ENCODE assay signal across 22 cellular contexts in genomic region chr16:21619765-21620462, GRCh38. TPM values are rescaled to one million over a fixed set of nuclear protein-coding genes. Genes with fewer than 3 reads are reported as not detected.
DNase-seq lines count a peak whose midpoint lies in the region; ATAC-seq and TF ChIP-seq lines count a peak whose summit lies in the region.
"Had no signal": no experiment of that assay in that cellular context is flagged by ENCODE, and none has a peak within 500 bp of the region (broad histone marks: within the 10 kb centered on the region; RNA-seq: fewer than 3 reads in every experiment).

No MANE protein-coding gene starts in this region.

- POLR2A ChIA-PET in IMR-90 (lab: Charles Lee; ENCODE audit: unreplicated experiment) (interaction anchor here (0.6 kb wide), 1 partner anchor 18 kb away, joined by 3 read pairs; no protein-coding TSS in a partner anchor), WTC11 (lab: Charles Lee) (no interaction called here)

- DNase-seq in IMR-90: no peak
- no peak for DNase-seq in WTC11 (ENCODE audit: low spot score)
- no peak for DNase-seq in mesenchymal stem cell
- no peak for DNase-seq in GOT3 (lab: John Stamatoyannopoulos, UW)
- DNase-seq in HCEC 1CT: no peak
- no peak for DNase-seq in esophagus squamous epithelium (lab: John Stamatoyannopoulos, UW)
- DNase-seq: activated CD8-positive, alpha-beta T cell treated with anti-CD3 and anti-CD28 coated beads for 36 hours; activated T-cell treated with anti-CD3 and anti-CD28 coated beads, Interleukin-2, amount 50 U/mL, for 48 hours; body of pancreas; CD8-positive, alpha-beta T cell; dermis blood vessel endothelial cell; gastrocnemius medialis; NCI-H1694 treated with DMSO at 0.1 percent for 48 hours; nucleus accumbens had no signal

- H2BK5ac ChIP-seq in IMR-90 (ENCODE audit: low read depth, low read length, poor library complexity, severe bottlenecking) (no peak overlapping the region), mesenchymal stem cell (ENCODE audit: low read depth, low read length, poor library complexity, severe bottlenecking) (no peak overlapping the region)

- H2BK20ac ChIP-seq in IMR-90 (ENCODE audit: low read depth, low read length): no peak overlapping the region

- peak overlapping the region in 9 of 11 experiments; percentile 1 to 99 (median 35); a peak in 16 of 22 replicates for H3K27ac ChIP-seq in BLaER1 treated with 17β-estradiol and CSF1 and Interleukin-3, amounts not matched to agents 10 nM and 100 nM
- H3K27ac ChIP-seq in IMR-90 (ENCODE audit: insufficient read depth, low read length): no peak overlapping the region
- no peak overlapping the region for H3K27ac ChIP-seq in mesenchymal stem cell (ENCODE audit: low read length, poor library complexity, severe bottlenecking)
- no peak overlapping the region for H3K27ac ChIP-seq in esophagus squamous epithelium
- H3K27ac ChIP-seq: body of pancreas, epithelial cell of prostate, gastrocnemius medialis, right atrium auricular region had no signal

- H3K4me1 Mint-ChIP-seq in WTC11: no peaks in the 10 kb centered on the region

- H3K4me3 ChIP-seq in BLaER1 treated with 17β-estradiol and CSF1 and Interleukin-3, amounts not matched to agents 10 nM and 100 nM: 0 out of 20 replicates have a peak overlapping the region, but pooled peaks of 1 of the 10 experiments have one; percentile 15
- H3K4me3 ChIP-seq in IMR-90 (ENCODE audit: insufficient read depth, low read depth, low read length) (no peak overlapping the region), mesenchymal stem cell (ENCODE audit: insufficient read depth in 1 of 2, low read depth in 1 of 2, low read length in 2 of 2) (no peak overlapping the region), esophagus squamous epithelium (no peak overlapping the region)
- H3K4me3 ChIP-seq: body of pancreas, gastrocnemius medialis, right atrium auricular region had no signal

- H3K27me3 Mint-ChIP-seq in WTC11 (ENCODE audit: low read depth): no peaks in the 10 kb centered on the region
- H3K27me3 Mint-ChIP-seq: activated CD8-positive, alpha-beta T cell treated with anti-CD3 and anti-CD28 coated beads for 36 hours had no signal

- H2AK5ac ChIP-seq in IMR-90 (ENCODE audit: low read depth, low read length) (no peak overlapping the region), mesenchymal stem cell (ENCODE audit: low read length, severe bottlenecking) (no peak overlapping the region)

- TF ChIP-seq CTCF in IMR-90 (conservative IDR thresholded peaks at IDR 0.05; ENCODE audit: low read depth, low read length) (no peak), WTC11 (IDR thresholded peaks at IDR 0.05) (no peak), esophagus squamous epithelium (IDR thresholded peaks at IDR 0.05) (no peak)

- BruUV-seq in IMR-90 (replicated peaks; lab: Mats Ljungman, UMichigan): no TSS peak

- no peak overlapping the region for H3K18ac ChIP-seq in IMR-90 (ENCODE audit: low read depth, low read length)
- no peak overlapping the region for H3K18ac ChIP-seq in mesenchymal stem cell (ENCODE audit: low read depth in 1 of 2, low read length in 2 of 2)

- no peak overlapping the region for H2AK9ac ChIP-seq in IMR-90 (replicated peaks; ENCODE audit: low read depth, low read length, poor library complexity)

- H2BK15ac ChIP-seq in IMR-90 (ENCODE audit: low read depth, low read length) (no peak overlapping the region), mesenchymal stem cell (ENCODE audit: low read depth, poor library complexity, severe bottlenecking) (no peak overlapping the region)

- dilution Hi-C loops in IMR-90 (cut with HindIII; ENCODE audit: low sequenced_read_pairs, unreplicated experiment): no loop called here

- in situ Hi-C loops in IMR-90 (cut with MboI; ENCODE audit: low sequenced_read_pairs): no loop called here

- intact Hi-C loops in IMR-90 (cut with micrococcal nuclease): loop anchor here (2.0 kb wide), 1 partner anchor 15 kb away; no protein-coding TSS in a partner anchor
- intact Hi-C loops in esophagus squamous epithelium (cut with DNase I): no loop called here

- H3K9ac ChIP-seq in BLaER1 treated with 17β-estradiol and CSF1 and Interleukin-3, amounts not matched to agents 10 nM and 100 nM: peak overlapping the region in 4 of 11 experiments; percentile 6 to 40 (median 16); a peak in 5 of 22 replicates
- H3K9ac ChIP-seq in IMR-90 (ENCODE audit: low read depth, low read length): no peak overlapping the region
- peak overlapping the region; percentile 16 for H3K9ac ChIP-seq in mesenchymal stem cell (ENCODE audit: low read length)

- H2AFZ ChIP-seq in IMR-90 (replicated peaks; ENCODE audit: low read length, poor library complexity): no peak overlapping the region
- no peak overlapping the region for H2AFZ ChIP-seq in mesenchymal stem cell (ENCODE audit: low read depth, low read length)

- peaks cover 91 to 100% (median 100%) of the 10 kb centered on the region in 11 experiments for H3K36me3 ChIP-seq in BLaER1 treated with 17β-estradiol and CSF1 and Interleukin-3, amounts not matched to agents 10 nM and 100 nM
- H3K36me3 ChIP-seq in IMR-90 (ENCODE audit: control insufficient read depth, insufficient read depth, low read length) (peaks cover 5% of the 10 kb centered on the region), mesenchymal stem cell (ENCODE audit: control insufficient read depth in 1 of 2, insufficient read depth in 2 of 2, low read depth in 1 of 2, low read length in 2 of 2) (peaks cover 0 to 63% of the 10 kb centered on the region in 2 experiments), esophagus squamous epithelium (peaks cover under 1 to 85% (median 1%) of the 10 kb centered on the region in 3 donors)

- TF ChIP-seq POLR2A in IMR-90 (IDR thresholded peaks at IDR 0.05; ENCODE audit: low read depth, low read length) (no peak), esophagus squamous epithelium (IDR thresholded peaks at IDR 0.05) (no peak)

- no peak overlapping the region for H3K23ac ChIP-seq in IMR-90 (ENCODE audit: low read depth, low read length)
- no peak overlapping the region for H3K23ac ChIP-seq in mesenchymal stem cell (ENCODE audit: low read length in 2 of 2)

- peak overlapping the region; percentile 62; the same call in 1 of the 2 replicates for H3K27ac Mint-ChIP-seq in WTC11
- H3K27ac Mint-ChIP-seq: activated CD8-positive, alpha-beta T cell treated with anti-CD3 and anti-CD28 coated beads for 36 hours; activated naive CD4-positive, alpha-beta T cell treated with anti-CD3 and anti-CD28 coated beads, Interleukin-2, amount 50 U/mL, for 72 hours; CD8-positive, alpha-beta T cell had no signal

- peaks cover 16 to 100% (median 97%) of the 10 kb centered on the region in 10 experiments for H3K4me1 ChIP-seq in BLaER1 treated with 17β-estradiol and CSF1 and Interleukin-3, amounts not matched to agents 10 nM and 100 nM
- no peaks in the 10 kb centered on the region for H3K4me1 ChIP-seq in IMR-90 (ENCODE audit: control insufficient read depth, insufficient read depth, low read length)
- peaks cover 4% of the 10 kb centered on the region for H3K4me1 ChIP-seq in mesenchymal stem cell (ENCODE audit: control insufficient read depth, insufficient read depth, low read depth, low read length)
- no peaks in the 10 kb centered on the region for H3K4me1 ChIP-seq in esophagus squamous epithelium
- H3K4me1 ChIP-seq: body of pancreas, right atrium auricular region had no signal

- peaks cover 33 to 51% of the 10 kb centered on the region in 2 experiments for H3K79me1 ChIP-seq in IMR-90 (ENCODE audit: low read depth in 1 of 2, low read length in 2 of 2)
- H3K79me1 ChIP-seq in mesenchymal stem cell (replicated peaks; ENCODE audit: low read length, poor library complexity, severe bottlenecking): peaks cover 23% of the 10 kb centered on the region

- H4K20me1 ChIP-seq in BLaER1 treated with 17β-estradiol and CSF1 and Interleukin-3, amounts not matched to agents 10 nM and 100 nM: peaks cover 16 to 100% (median 80%) of the 10 kb centered on the region in 11 experiments; a peak in 21 of 22 replicates
- 0 out of 2 replicates have a peak, but pooled peaks cover 3% of the 10 kb centered on the region for H4K20me1 ChIP-seq in IMR-90 (ENCODE audit: insufficient read depth, low read length)

- no peaks in the 10 kb centered on the region for H3K27me3 ChIP-seq in BLaER1 treated with 17β-estradiol and CSF1 and Interleukin-3, amounts not matched to agents 10 nM and 100 nM
- H3K27me3 ChIP-seq in IMR-90 (ENCODE audit: control insufficient read depth, insufficient read depth, low read length) (no peaks in the 10 kb centered on the region), mesenchymal stem cell (ENCODE audit: control insufficient read depth in 1 of 2, insufficient read depth in 1 of 2, low read length in 2 of 2) (no peaks in the 10 kb centered on the region), esophagus squamous epithelium (no peaks in the 10 kb centered on the region)
- H3K27me3 ChIP-seq: body of pancreas, gastrocnemius medialis, right atrium auricular region had no signal

- no peak for TF ChIP-seq RAD21 in IMR-90 (IDR thresholded peaks at IDR 0.05; ENCODE audit: low read length)

- H3K14ac ChIP-seq in IMR-90 (replicated peaks; ENCODE audit: low read depth, low read length) (no peak overlapping the region), mesenchymal stem cell (ENCODE audit: low read length in 2 of 2) (no peak overlapping the region)

- ATAC-seq in IMR-90 (ENCODE audit: low read depth) (no peak), WTC11 (no peak), esophagus mucosa (no peak)
- ATAC-seq: activated CD8-positive, alpha-beta T cell treated with anti-CD3 and anti-CD28 coated beads for 36 hours; activated naive CD4-positive, alpha-beta T cell treated with anti-CD3 and anti-CD28 coated beads, Interleukin-2, amount 50 U/mL, for 72 hours; body of pancreas; CD8-positive, alpha-beta T cell; gastrocnemius medialis; HCT116; Right ventricle myocardium inferior had no signal

- no peaks in the 10 kb centered on the region for H3K9me3 ChIP-seq in BLaER1 treated with 17β-estradiol and CSF1 and Interleukin-3, amounts not matched to agents 10 nM and 100 nM (replicated peaks in 1 of 11)
- H3K9me3 ChIP-seq in IMR-90 (ENCODE audit: control insufficient read depth, insufficient read depth, low read length) (no peaks in the 10 kb centered on the region), mesenchymal stem cell (ENCODE audit: control insufficient read depth, low read length) (no peaks in the 10 kb centered on the region), esophagus squamous epithelium (no peaks in the 10 kb centered on the region)
- H3K9me3 ChIP-seq: body of pancreas, gastrocnemius medialis, right atrium auricular region had no signal

- H3K9me1 ChIP-seq in IMR-90 (ENCODE audit: insufficient read depth, low read length): no peaks in the 10 kb centered on the region

- H3K36me3 Mint-ChIP-seq in WTC11: peaks cover 25% of the 10 kb centered on the region

- no peak overlapping the region for H3K4me3 Mint-ChIP-seq in WTC11
- H3K4me3 Mint-ChIP-seq: activated CD8-positive, alpha-beta T cell treated with anti-CD3 and anti-CD28 coated beads for 36 hours; CD8-positive, alpha-beta T cell had no signal

- H4K5ac ChIP-seq in IMR-90 (ENCODE audit: low read depth, low read length): peak overlapping the region; percentile 43; the same call in 1 of the 2 replicates

- H4K91ac ChIP-seq in IMR-90 (ENCODE audit: insufficient read depth, low read depth, low read length) (no peak overlapping the region), mesenchymal stem cell (ENCODE audit: low read length) (no peak overlapping the region)

- H3K4me2 ChIP-seq in BLaER1 treated with 17β-estradiol and CSF1 and Interleukin-3, amounts not matched to agents 10 nM and 100 nM: peak overlapping the region in 6 of 11 experiments; percentile 57 to 99 (median 97); a peak in 13 of 22 replicates
- H3K4me2 ChIP-seq in IMR-90 (ENCODE audit: low read depth, low read length) (no peak overlapping the region), mesenchymal stem cell (ENCODE audit: low read length, poor library complexity, severe bottlenecking) (no peak overlapping the region)

- no peak overlapping the region for H3K56ac ChIP-seq in IMR-90 (ENCODE audit: extremely low read depth, insufficient read depth, low read length)

- H2BK120ac ChIP-seq in IMR-90 (ENCODE audit: low read depth, low read length) (no peak overlapping the region), mesenchymal stem cell (ENCODE audit: low read depth, low read length) (no peak overlapping the region)

- H2BK12ac ChIP-seq in mesenchymal stem cell (ENCODE audit: low read length in 2 of 2): no peak overlapping the region

- H4K8ac ChIP-seq in IMR-90 (ENCODE audit: low read depth in 2 of 2, low read length in 2 of 2) (no peak overlapping the region), mesenchymal stem cell (ENCODE audit: low read length) (no peak overlapping the region)

- no CpG with 5 or more reads among the region's 4 CpGs for WGBS in IMR-90 (ENCODE audit: extremely low coverage in 2 of 2, insufficient read length in 1 of 2), 2 experiments
- 80% methylated on average over 4 of the region's 4 CpGs for WGBS in mesenchymal stem cell
- WGBS in esophagus squamous epithelium, 2 donors: 81 to 97% methylated on average over 4 of the region's 4 CpGs

- H3K4ac ChIP-seq in IMR-90 (ENCODE audit: low read depth, low read length) (no peak overlapping the region), mesenchymal stem cell (ENCODE audit: low read depth in 1 of 2, low read length in 2 of 2) (no peak overlapping the region)

- H3K9me3 Mint-ChIP-seq in WTC11: no peaks in the 10 kb centered on the region
- H3K9me3 Mint-ChIP-seq: activated CD8-positive, alpha-beta T cell treated with anti-CD3 and anti-CD28 coated beads for 36 hours; activated naive CD4-positive, alpha-beta T cell treated with anti-CD3 and anti-CD28 coated beads, Interleukin-2, amount 50 U/mL, for 72 hours; CD8-positive, alpha-beta T cell had no signal

- CTCF ChIA-PET in IMR-90 (lab: Yijun Ruan, JAX): no interaction called here
- CTCF ChIA-PET in WTC11 (lab: Charles Lee): no interaction called here

RNA-seq across cellular contexts. Expression of gene METTL9, which starts 20.5 kb away (rescaled TPM):
- total RNA-seq in IMR-90 (2012; rRNA removed) (95.5 and 95.8 TPM in 2 replicates), WTC11 (2021) (94.6 to 110 TPM (median 99.0 TPM) in 3 replicates), esophagus mucosa (89.2 TPM), esophagus squamous epithelium (100 to 1,000 TPM in 3 of 4 donors, 10 to 100 TPM in 1; 82.3 to 169 (median 140) TPM)
- polyA plus RNA-seq in IMR-90 (2012; rRNA removed): 43.1 and 54.8 TPM in 2 replicates
- 37.1 and 40.0 TPM in 2 replicates for polyA plus RNA-seq in IMR-90 (2012; cell fraction: cytosol; rRNA removed)
- 10.7 and 20.6 TPM in 2 replicates for polyA plus RNA-seq in IMR-90 (2012; cell fraction: nucleus; rRNA removed; ENCODE audit: low replicate concordance)
- polyA plus RNA-seq in mesenchymal stem cell (2013, experiment 1 of 2): 113 TPM
- 117 TPM for polyA plus RNA-seq in mesenchymal stem cell (2013, experiment 2 of 2)

RNA-seq across cellular contexts. Expression of gene IGSF6, which starts 32.5 kb away (rescaled TPM):
- total RNA-seq in IMR-90 (2012; rRNA removed): not detected in 2 replicates
- polyA plus RNA-seq in IMR-90 (2012; rRNA removed): not detected in 2 replicates
- not detected in 2 replicates for polyA plus RNA-seq in IMR-90 (2012; cell fraction: cytosol; rRNA removed)
- polyA plus RNA-seq in IMR-90 (2012; cell fraction: nucleus; rRNA removed; ENCODE audit: low replicate concordance): not detected in 2 replicates
- 0.25 TPM in 1 of 3 replicates, not detected in the others for total RNA-seq in WTC11 (2021)
- polyA plus RNA-seq in mesenchymal stem cell (2013, experiment 1 of 2): not detected
- polyA plus RNA-seq in mesenchymal stem cell (2013, experiment 2 of 2): not detected
- 0.76 TPM for total RNA-seq in esophagus mucosa
- 1 to 10 TPM in 2 of 4 donors, under 1 TPM in 2; 0.18 to 3.6 (median 1.3) TPM for total RNA-seq in esophagus squamous epithelium
- total RNA-seq: dermis blood vessel endothelial cell, MCF 10A had no signal

RNA-seq across cellular contexts. Expression of gene OTOA, which starts 43.9 kb away (rescaled TPM):
- total RNA-seq in IMR-90 (2012; rRNA removed) (not detected in 2 replicates), WTC11 (2021) (0.07 to 0.11 TPM (median 0.07 TPM) in 3 replicates), esophagus mucosa (0.04 TPM), esophagus squamous epithelium (under 1 TPM in 2 of 4 donors, not detected in 2; 0.11 to 0.38 TPM)
- polyA plus RNA-seq in IMR-90 (2012; rRNA removed): 0.02 TPM in 1 of 2 replicates, not detected in the other
- not detected in 2 replicates for polyA plus RNA-seq in IMR-90 (2012; cell fraction: cytosol; rRNA removed)
- 0.02 and 0.05 TPM in 2 replicates for polyA plus RNA-seq in IMR-90 (2012; cell fraction: nucleus; rRNA removed; ENCODE audit: low replicate concordance)
- 0.01 TPM for polyA plus RNA-seq in mesenchymal stem cell (2013, experiment 1 of 2)
- 0.01 TPM for polyA plus RNA-seq in mesenchymal stem cell (2013, experiment 2 of 2)
- total RNA-seq: dermis blood vessel endothelial cell, right atrium auricular region, Right ventricle myocardium inferior had no signal

Comparison
In these comparisons a context has a peak if more than half of its experiments do, and no peak if none do; other contexts are left out.
1. H3K27ac ChIP-seq: peak in BLaER1 treated with 17β-estradiol and CSF1 and Interleukin-3, amounts not matched to agents 10 nM and 100 nM (9 of 11); none in IMR-90 (single experiment), mesenchymal stem cell (single experiment) and esophagus squamous epithelium (0 of 4).
2. H3K4me2 ChIP-seq: peak in BLaER1 treated with 17β-estradiol and CSF1 and Interleukin-3, amounts not matched to agents 10 nM and 100 nM (6 of 11); none in IMR-90 (single experiment) and mesenchymal stem cell (single experiment).